In the genomic region with DNA sequence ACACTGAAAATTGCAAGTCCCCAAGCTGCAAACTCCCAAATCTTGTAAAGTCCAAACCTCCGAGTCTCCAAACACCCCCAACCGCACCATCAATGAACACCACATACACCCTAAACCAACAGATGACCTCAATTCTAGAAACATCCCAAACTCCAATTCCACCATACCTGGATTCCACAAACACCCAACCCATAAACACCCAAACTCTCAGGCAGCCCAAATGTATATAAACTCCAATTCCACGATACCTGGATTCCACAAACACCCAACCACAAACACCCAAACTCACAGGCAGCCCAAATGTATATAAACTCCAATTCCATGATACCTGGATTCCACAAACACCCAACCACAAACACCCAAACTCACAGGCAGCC, we compare ENCODE assay signal across 19 cellular contexts. TPM values are rescaled to one million over a fixed set of nuclear protein-coding genes. Genes with fewer than 3 reads are reported as not detected.
A peak's percentile ranks its signal among the peaks of the same experiment; 100 is the strongest.
DNase-seq lines count a peak whose midpoint lies in the region; ATAC-seq and TF ChIP-seq lines count a peak whose summit lies in the region.
"Had no signal": no experiment of that assay in that cellular context is flagged by ENCODE, and none has a peak within 500 bp of the region (broad histone marks: within the 10 kb centered on the region; RNA-seq: fewer than 3 reads in every experiment).

No MANE protein-coding gene starts in this region.

- H3K79me2 ChIP-seq in trophoblast cell (ENCODE audit: control insufficient read depth, insufficient read depth, low read length, poor library complexity): no peaks in the 10 kb centered on the region

- intact Hi-C loops in left ventricle myocardium superior (cut with micrococcal nuclease): no loop called here
- intact Hi-C loops in uterus (cut with DNase I; ENCODE audit: low total_unique reads): no loop called here

- H3K27ac ChIP-seq in right atrium auricular region: no peak overlapping the region
- peak overlapping the region in 1 of 2 donors; percentile 44 for H3K27ac ChIP-seq in lung (ENCODE audit: low read depth in 1 of 2, low read length in 1 of 2)
- H3K27ac ChIP-seq in uterus: peak overlapping the region; percentile 25 to 63
- H3K27ac ChIP-seq in trophoblast cell (ENCODE audit: low read depth, low read length): no peak overlapping the region

- H3K9me3 ChIP-seq in right atrium auricular region: no peaks in the 10 kb centered on the region
- H3K9me3 ChIP-seq in lung (ENCODE audit: control insufficient read depth in 2 of 2, insufficient read depth in 1 of 2, low read length in 1 of 2): no peaks in the 10 kb centered on the region
- no peaks in the 10 kb centered on the region for H3K9me3 ChIP-seq in uterus
- H3K9me3 ChIP-seq in trophoblast cell (ENCODE audit: insufficient read depth, low read depth, low read length): peaks cover 7% of the 10 kb centered on the region
- H3K9me3 ChIP-seq: vagina had no signal

- no peak overlapping the region for H2BK120ac ChIP-seq in trophoblast cell (ENCODE audit: insufficient read depth, low read length, poor library complexity)

- no peak overlapping the region for H4K8ac ChIP-seq in trophoblast cell (ENCODE audit: low read depth, low read length)

- H3K36me3 ChIP-seq in right atrium auricular region (no peaks in the 10 kb centered on the region), lung (ENCODE audit: control insufficient read depth in 2 of 2, insufficient read depth in 2 of 2, low read length in 2 of 2) (no peaks in the 10 kb centered on the region), uterus (no peaks in the 10 kb centered on the region), trophoblast cell (ENCODE audit: control insufficient read depth in 1 of 2, insufficient read depth in 2 of 2, low read length in 2 of 2) (no peaks in the 10 kb centered on the region)
- H3K36me3 ChIP-seq: vagina had no signal

- no peak for TF ChIP-seq CTCF in right atrium auricular region (IDR thresholded peaks at IDR 0.05)
- no peak for TF ChIP-seq CTCF in cardiac fibroblast (IDR thresholded peaks at IDR 0.05; ENCODE audit: low read depth, low read length)
- TF ChIP-seq CTCF in lung (IDR thresholded peaks at IDR 0.05; ENCODE audit: control extremely low read depth, extremely low read depth): no peak
- TF ChIP-seq CTCF in uterus (IDR thresholded peaks at IDR 0.05): no peak

- no peak overlapping the region for H3K18ac ChIP-seq in trophoblast cell (ENCODE audit: low read length)

- H3K4me1 ChIP-seq in right atrium auricular region (no peaks in the 10 kb centered on the region), lung (ENCODE audit: control insufficient read depth in 2 of 2, insufficient read depth in 2 of 2, low read length in 2 of 2) (peaks cover 0 to 9% of the 10 kb centered on the region in 2 donors), uterus (no peaks in the 10 kb centered on the region), trophoblast cell (ENCODE audit: control insufficient read depth in 1 of 2, insufficient read depth in 2 of 2, low read length in 2 of 2) (peaks cover 2 to 5% of the 10 kb centered on the region in 2 experiments)

- no peak overlapping the region for H2BK5ac ChIP-seq in trophoblast cell (ENCODE audit: low read depth, low read length, poor library complexity)

- no peak overlapping the region for H3K4me2 ChIP-seq in trophoblast cell (ENCODE audit: low read length)

- TF ChIP-seq POLR2A in uterus (IDR thresholded peaks at IDR 0.05): no peak

- peak overlapping the region; percentile 25 to 35 for H3K4me3 ChIP-seq in right atrium auricular region
- peak overlapping the region; percentile 61 to 71 for H3K4me3 ChIP-seq in cardiac fibroblast (replicated peaks in 1 of 2; ENCODE audit: low read depth in 2 of 2, low read length in 2 of 2)
- peak overlapping the region; percentile 29 for H3K4me3 ChIP-seq in lung
- peak overlapping the region in 1 of 2 donors; percentile 34 for H3K4me3 ChIP-seq in uterus
- no peak overlapping the region for H3K4me3 ChIP-seq in trophoblast cell (ENCODE audit: low read depth, low read length)

- H4K91ac ChIP-seq in trophoblast cell (ENCODE audit: low read depth, low read length): no peak overlapping the region

- 72 to 79% methylated on average over 3 of the region's 3 CpGs for WGBS in lung, 2 donors
- WGBS in trophoblast cell (ENCODE audit: extremely low coverage, insufficient coverage, insufficient read length): no CpG with 5 or more reads among the region's 3 CpGs

- H3K23ac ChIP-seq in trophoblast cell (ENCODE audit: low read length): no peak overlapping the region

- no peak for DNase-seq in right atrium auricular region (ENCODE audit: low spot score)
- no peak for DNase-seq in left ventricle myocardium superior
- DNase-seq in cardiac fibroblast (ENCODE audit: low read depth in 2 of 2): no peak
- no peak for DNase-seq in lung (ENCODE audit: low spot score)
- DNase-seq in uterus: no peak
- no peak for DNase-seq in trophoblast cell
- DNase-seq in D341Med (ENCODE audit: low spot score): no peak
- DNase-seq: activated CD8-positive, alpha-beta memory T cell treated with anti-CD3 and anti-CD28 coated beads, Interleukin-2, amount 50 U/mL, for 4 hours; DMS 273 treated with DMSO at 0.1 percent for 48 hours; H9; kidney glomerular epithelial cell; NCI-H146; NCI-H345; stimulated activated naive CD4-positive, alpha-beta T cell treated with Interleukin-2 at 50 U/mL for 16 hours had no signal

- H3K9ac ChIP-seq in trophoblast cell (ENCODE audit: low read length): no peak overlapping the region

- H3K14ac ChIP-seq in trophoblast cell (ENCODE audit: low read length): no peak overlapping the region

- H3K4ac ChIP-seq in trophoblast cell (ENCODE audit: low read depth, low read length): no peak overlapping the region

- H3K27me3 ChIP-seq in right atrium auricular region: no peaks in the 10 kb centered on the region
- H3K27me3 ChIP-seq in lung (ENCODE audit: control insufficient read depth, insufficient read depth): no peaks in the 10 kb centered on the region
- no peaks in the 10 kb centered on the region for H3K27me3 ChIP-seq in uterus
- H3K27me3 ChIP-seq in trophoblast cell (ENCODE audit: insufficient read depth, low read length): no peaks in the 10 kb centered on the region
- H3K27me3 ChIP-seq: vagina had no signal

- H3K79me1 ChIP-seq in trophoblast cell (ENCODE audit: low read length): no peaks in the 10 kb centered on the region

- ATAC-seq in left ventricle myocardium superior (no peak), lung (ENCODE audit: insufficient read depth, low FRiP score) (no peak), HG02840 (IDR thresholded peaks at IDR 0.05; ENCODE audit: low FRiP score, unreplicated experiment) (no peak)

- H2AFZ ChIP-seq in trophoblast cell (ENCODE audit: insufficient read depth, low read length, poor library complexity): no peak overlapping the region

- no peak overlapping the region for H2AK5ac ChIP-seq in trophoblast cell (ENCODE audit: low read length)

- no peak overlapping the region for H4K12ac ChIP-seq in trophoblast cell (ENCODE audit: low read depth, low read length)

- H2BK12ac ChIP-seq in trophoblast cell (ENCODE audit: low read length): no peak overlapping the region

RNA-seq across cellular contexts. Expression of gene C3, which starts 0.5 kb away (rescaled TPM):
- total RNA-seq in right atrium auricular region (1,000 to 10,000 TPM in 1 of 2 donors, 100 to 1,000 TPM in 1; 419 to 1,709 TPM), left ventricle myocardium superior (398 TPM), lung (1,000 to 10,000 TPM; 1,072 to 1,612 TPM), uterus (1,000 to 10,000 TPM in 1 of 4 donors, 100 to 1,000 TPM in 2, 10 to 100 TPM in 1; 45.4 to 1,093 (median 422) TPM)
- 1,000 to 10,000 TPM in 1 of 2 donors, 100 to 1,000 TPM in 1; 613 to 1,433 TPM for polyA plus RNA-seq in lung
- 4.5 and 5.1 TPM in 2 replicates for polyA plus RNA-seq in trophoblast cell (2013)

RNA-seq across cellular contexts. Expression of gene GPR108, which starts 17.4 kb away (rescaled TPM):
- 10 to 100 TPM; 40.3 to 41.3 TPM for total RNA-seq in right atrium auricular region
- total RNA-seq in left ventricle myocardium superior: 28.1 TPM
- total RNA-seq in lung: 10 to 100 TPM; 33.5 to 89.4 TPM
- polyA plus RNA-seq in lung: 10 to 100 TPM; 97.6 to 98.0 TPM
- 100 to 1,000 TPM in 2 of 4 donors, 10 to 100 TPM in 2; 38.6 to 147 (median 111) TPM for total RNA-seq in uterus
- polyA plus RNA-seq in trophoblast cell (2013): 45.3 and 47.5 TPM in 2 replicates

RNA-seq across cellular contexts. Expression of gene TRIP10, which starts 19.5 kb away (rescaled TPM):
- 10 to 100 TPM; 39.6 to 65.3 TPM for total RNA-seq in right atrium auricular region
- 151 TPM for total RNA-seq in left ventricle myocardium superior
- total RNA-seq in lung: 10 to 100 TPM; 60.8 to 82.2 TPM
- polyA plus RNA-seq in lung: 10 to 100 TPM; 77.4 to 97.3 TPM
- total RNA-seq in uterus: 100 to 1,000 TPM in 1 of 4 donors, 10 to 100 TPM in 3; 36.0 to 144 (median 48.2) TPM
- 86.9 and 89.2 TPM in 2 replicates for polyA plus RNA-seq in trophoblast cell (2013)

RNA-seq across cellular contexts. Expression of gene SH2D3A, which starts 47.3 kb away (rescaled TPM):
- not detected for total RNA-seq in right atrium auricular region
- total RNA-seq in left ventricle myocardium superior: 0.15 TPM
- total RNA-seq in lung: 10 to 100 TPM; 16.6 to 30.6 TPM
- 10 to 100 TPM; 21.2 to 24.2 TPM for polyA plus RNA-seq in lung
- 1 to 10 TPM in 2 of 4 donors, not detected in 2; 1.0 to 5.4 TPM for total RNA-seq in uterus
- polyA plus RNA-seq in trophoblast cell (2013): 25.0 and 26.7 TPM in 2 replicates
- total RNA-seq: fibroblast of lung, M059J, myocyte had no signal
- polyA plus RNA-seq: fibroblast of lung had no signal

RNA-seq across cellular contexts. Expression of gene TNFSF14, which starts 50.0 kb away (rescaled TPM):
- total RNA-seq in right atrium auricular region (1 to 10 TPM in 1 of 2 donors, under 1 TPM in 1; 0.63 to 1.3 TPM), left ventricle myocardium superior (1.5 TPM), lung (1 to 10 TPM; 3.0 to 5.2 TPM), uterus (1 to 10 TPM in 1 of 4 donors, under 1 TPM in 2, not detected in 1; 0.28 to 3.1 (median 0.59) TPM)
- polyA plus RNA-seq in lung: 1 to 10 TPM; 4.3 to 5.8 TPM
- not detected in 2 replicates for polyA plus RNA-seq in trophoblast cell (2013)
- total RNA-seq: fibroblast of lung, H9, M059J, myocyte had no signal
- polyA plus RNA-seq: fibroblast of lung had no signal

Comparison
In these comparisons a context has a peak if more than half of its experiments do, and no peak if none do; other contexts are left out.
1. H3K27ac ChIP-seq: peak in uterus (2 of 2); none in right atrium auricular region (0 of 2) and trophoblast cell (single experiment).